1 cellular context compared by ENCODE assay signal in genomic region chr12:57479376-57480115, GRCh38.
TF ChIP-seq lines count a peak whose summit lies in the region.

TSS of gene ARHGAP9 (minus strand) at chr12:57479866. CDS start at chr12:57479406, 460 bp downstream.

TF ChIP-seq in WTC11, 78 proteins besides CTCF, POLR2A, EP300 and RAD21 (continued from another document):
- TF ChIP-seq ZNF263 (CRISPR knock-in tag; IDR thresholded peaks at IDR 0.05; ENCODE audit: low read depth) (no peak), MYBL2 (CRISPR knock-in tag; IDR thresholded peaks at IDR 0.05) (no peak), CREB1 (CRISPR knock-in tag; IDR thresholded peaks at IDR 0.05) (no peak), ATF6 (CRISPR knock-in tag; IDR thresholded peaks at IDR 0.05) (no peak), ZBTB21 (CRISPR knock-in tag; IDR thresholded peaks at IDR 0.05; ENCODE audit: borderline replicate concordance) (no peak), ZNF512 (CRISPR knock-in tag; IDR thresholded peaks at IDR 0.05; ENCODE audit: borderline replicate concordance) (no peak), ZNF423 (CRISPR knock-in tag; IDR thresholded peaks at IDR 0.05) (no peak), NR3C1 (CRISPR knock-in tag; conservative IDR thresholded peaks at IDR 0.05; ENCODE audit: low read depth) (no peak), FOXJ3 (CRISPR knock-in tag; IDR thresholded peaks at IDR 0.05; ENCODE audit: borderline replicate concordance) (no peak), ATF1 (CRISPR knock-in tag; IDR thresholded peaks at IDR 0.05) (no peak), PRRX2 (CRISPR knock-in tag; IDR thresholded peaks at IDR 0.05) (no peak), ESRRA (CRISPR knock-in tag; IDR thresholded peaks at IDR 0.05; ENCODE audit: borderline replicate concordance) (no peak), NFE2L1 (CRISPR knock-in tag; IDR thresholded peaks at IDR 0.05) (no peak), ZNF416 (CRISPR knock-in tag; IDR thresholded peaks at IDR 0.05) (no peak), ZNF396 (CRISPR knock-in tag; IDR thresholded peaks at IDR 0.05; ENCODE audit: borderline replicate concordance) (no peak)
- TF ChIP-seq, protein P1, sequence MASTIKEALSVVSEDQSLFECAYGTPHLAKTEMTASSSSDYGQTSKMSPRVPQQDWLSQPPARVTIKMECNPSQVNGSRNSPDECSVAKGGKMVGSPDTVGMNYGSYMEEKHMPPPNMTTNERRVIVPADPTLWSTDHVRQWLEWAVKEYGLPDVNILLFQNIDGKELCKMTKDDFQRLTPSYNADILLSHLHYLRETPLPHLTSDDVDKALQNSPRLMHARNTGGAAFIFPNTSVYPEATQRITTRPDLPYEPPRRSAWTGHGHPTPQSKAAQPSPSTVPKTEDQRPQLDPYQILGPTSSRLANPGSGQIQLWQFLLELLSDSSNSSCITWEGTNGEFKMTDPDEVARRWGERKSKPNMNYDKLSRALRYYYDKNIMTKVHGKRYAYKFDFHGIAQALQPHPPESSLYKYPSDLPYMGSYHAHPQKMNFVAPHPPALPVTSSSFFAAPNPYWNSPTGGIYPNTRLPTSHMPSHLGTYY (CRISPR knock-in tag; IDR thresholded peaks at IDR 0.05) = no peak
- TF ChIP-seq, protein P2, sequence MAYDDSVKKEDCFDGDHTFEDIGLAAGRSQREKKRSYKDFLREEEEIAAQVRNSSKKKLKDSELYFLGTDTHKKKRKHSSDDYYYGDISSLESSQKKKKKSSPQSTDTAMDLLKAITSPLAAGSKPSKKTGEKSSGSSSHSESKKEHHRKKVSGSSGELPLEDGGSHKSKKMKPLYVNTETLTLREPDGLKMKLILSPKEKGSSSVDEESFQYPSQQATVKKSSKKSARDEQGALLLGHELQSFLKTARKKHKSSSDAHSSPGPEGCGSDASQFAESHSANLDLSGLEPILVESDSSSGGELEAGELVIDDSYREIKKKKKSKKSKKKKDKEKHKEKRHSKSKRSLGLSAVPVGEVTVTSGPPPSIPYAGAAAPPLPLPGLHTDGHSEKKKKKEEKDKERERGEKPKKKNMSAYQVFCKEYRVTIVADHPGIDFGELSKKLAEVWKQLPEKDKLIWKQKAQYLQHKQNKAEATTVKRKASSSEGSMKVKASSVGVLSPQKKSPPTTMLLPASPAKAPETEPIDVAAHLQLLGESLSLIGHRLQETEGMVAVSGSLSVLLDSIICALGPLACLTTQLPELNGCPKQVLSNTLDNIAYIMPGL (CRISPR knock-in tag; IDR thresholded peaks at IDR 0.05) = no peak
- TF ChIP-seq, protein P3, sequence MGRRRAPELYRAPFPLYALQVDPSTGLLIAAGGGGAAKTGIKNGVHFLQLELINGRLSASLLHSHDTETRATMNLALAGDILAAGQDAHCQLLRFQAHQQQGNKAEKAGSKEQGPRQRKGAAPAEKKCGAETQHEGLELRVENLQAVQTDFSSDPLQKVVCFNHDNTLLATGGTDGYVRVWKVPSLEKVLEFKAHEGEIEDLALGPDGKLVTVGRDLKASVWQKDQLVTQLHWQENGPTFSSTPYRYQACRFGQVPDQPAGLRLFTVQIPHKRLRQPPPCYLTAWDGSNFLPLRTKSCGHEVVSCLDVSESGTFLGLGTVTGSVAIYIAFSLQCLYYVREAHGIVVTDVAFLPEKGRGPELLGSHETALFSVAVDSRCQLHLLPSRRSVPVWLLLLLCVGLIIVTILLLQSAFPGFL (CRISPR knock-in tag; IDR thresholded peaks at IDR 0.05; ENCODE audit: borderline replicate concordance) = no peak
TF ChIP-seq in WTC11: peak in this region for 0.
